Comparison of ENCODE assay signal across 14 cellular contexts in genomic region chr17:20072692-20072992, GRCh38.
DNase-seq lines count a peak whose midpoint lies in the region; ATAC-seq and TF ChIP-seq lines count a peak whose summit lies in the region.
"Had no signal": no experiment of that assay in that cellular context is flagged by ENCODE, and none has a peak within 500 bp of the region (broad histone marks: within the 10 kb centered on the region; RNA-seq: fewer than 3 reads in every experiment).

No MANE protein-coding gene starts in this region.

- H3K36me3 ChIP-seq in left ventricle myocardium inferior, result no peaks in the 10 kb centered on the region
- no peaks in the 10 kb centered on the region for H3K36me3 ChIP-seq in H7 (replicated peaks; ENCODE audit: control insufficient read depth, insufficient read depth, low read length)
- H3K36me3 ChIP-seq: neural progenitor cell, vagina had no signal

- H3K4me1 ChIP-seq in left ventricle myocardium inferior, result peaks cover 24% of the 10 kb centered on the region
- peaks cover 3% of the 10 kb centered on the region for H3K4me1 ChIP-seq in right cardiac atrium (ENCODE audit: control insufficient read depth, insufficient read depth, low read length)
- H3K4me1 ChIP-seq: Caco-2 had no signal

- H3K27ac ChIP-seq in left ventricle myocardium inferior (replicated peaks) (peak overlapping the region; percentile 72), right cardiac atrium (ENCODE audit: low read length) (no peak overlapping the region)
- H3K27ac ChIP-seq: neural progenitor cell had no signal

- intact Hi-C loops in left ventricle myocardium inferior (cut with micrococcal nuclease) (no loop called here), right cardiac atrium (cut with DNase I) (no loop called here)

- 94% methylated on average over 3 of the region's 3 CpGs for WGBS in right cardiac atrium

- no peaks in the 10 kb centered on the region for H3K9me3 ChIP-seq in left ventricle myocardium inferior (replicated peaks)
- H3K9me3 ChIP-seq in right cardiac atrium (ENCODE audit: control insufficient read depth, low read length), result no peaks in the 10 kb centered on the region
- H3K9me3 ChIP-seq: Caco-2, vagina had no signal

- no peak for ATAC-seq in right cardiac atrium
- ATAC-seq in HG03159 (IDR thresholded peaks at IDR 0.05; ENCODE audit: unreplicated experiment), result no peak
- ATAC-seq in GM19395 (IDR thresholded peaks at IDR 0.05; ENCODE audit: unreplicated experiment), result no peak

- TF ChIP-seq CTCF in left ventricle myocardium inferior (IDR thresholded peaks at IDR 0.05; ENCODE audit: borderline replicate concordance), result no peak

- no peak overlapping the region for H3K4me3 ChIP-seq in left ventricle myocardium inferior
- H3K4me3 ChIP-seq in right cardiac atrium (ENCODE audit: low read length), result no peak overlapping the region
- H3K4me3 ChIP-seq in H7 (ENCODE audit: insufficient read depth, low read depth, low read length), result no peak overlapping the region
- H3K4me3 ChIP-seq: neural progenitor cell, vagina had no signal

- DNase-seq in left ventricle myocardium inferior, result no peak
- no peak for DNase-seq in right cardiac atrium
- peak; percentile 81 for DNase-seq in NCI-H1436 treated with DMSO at 0.1 percent for 48 hours (lab: John Stamatoyannopoulos, UW)
- peak; percentile 20 for DNase-seq in cerebellar cortex (ENCODE audit: low spot score)
- DNase-seq in H7, result no peak
- DNase-seq: activated T-cell treated with anti-CD3 and anti-CD28 coated beads, Interleukin-2, amount 50 U/mL, for 4 hours; Caco-2; effector CD4-positive, alpha-beta T cell; NCI-H2107; SW 1271 had no signal

- no peaks in the 10 kb centered on the region for H3K27me3 ChIP-seq in left ventricle myocardium inferior (ENCODE audit: low read depth)
- H3K27me3 ChIP-seq in right cardiac atrium (ENCODE audit: control insufficient read depth, insufficient read depth), result no peaks in the 10 kb centered on the region
- no peaks in the 10 kb centered on the region for H3K27me3 ChIP-seq in H7 (ENCODE audit: control insufficient read depth, insufficient read depth, low read length)
- H3K27me3 ChIP-seq: neural progenitor cell, vagina had no signal

Comparison
In these comparisons a context has a peak if more than half of its experiments do, and no peak if none do; other contexts are left out.
1. DNase-seq: peak in NCI-H1436 treated with DMSO at 0.1 percent for 48 hours (single experiment) and cerebellar cortex (single experiment); none in left ventricle myocardium inferior (single experiment), right cardiac atrium (0 of 3) and H7 (single experiment).